1 cellular context compared by ENCODE assay signal in the genomic region with DNA sequence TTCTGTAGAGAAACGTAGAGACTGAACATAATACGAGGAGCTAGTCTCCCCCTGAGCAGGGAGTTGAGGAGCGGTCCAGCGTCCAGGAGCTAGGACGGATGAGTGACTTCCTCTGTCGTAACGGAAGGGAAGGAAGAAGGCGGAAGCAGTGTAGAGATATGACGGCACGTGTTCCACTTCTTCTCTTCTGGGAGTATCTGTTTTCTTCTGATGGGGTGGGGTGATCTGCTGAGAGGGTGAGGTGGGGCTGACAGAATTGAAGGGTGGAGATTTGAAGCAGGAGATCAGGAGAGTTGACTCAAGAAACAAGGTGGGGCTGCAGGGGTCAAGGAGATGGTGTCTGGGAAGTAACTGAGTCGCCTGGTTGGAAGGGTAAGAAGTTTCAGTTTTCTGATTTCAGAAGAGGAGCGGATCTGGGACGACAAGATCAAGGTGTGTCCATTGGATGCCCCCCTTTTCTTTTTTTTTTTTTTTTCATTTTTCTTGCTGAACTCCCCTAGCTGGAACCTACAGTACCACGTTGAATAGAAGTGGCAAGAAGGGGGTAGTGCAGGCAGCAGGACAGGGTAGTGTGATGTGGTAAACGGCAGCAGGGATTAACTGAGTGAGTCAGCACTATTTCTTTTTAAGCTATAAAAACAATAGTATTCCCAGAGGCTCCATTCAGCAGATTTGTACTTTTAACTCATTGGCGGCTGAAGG.
TF ChIP-seq lines count a peak whose summit lies in the region.

No MANE protein-coding gene starts in this region.

TF ChIP-seq in K562, 482 proteins besides CTCF, POLR2A, EP300 and RAD21 (continued from another document and continues in another):
- peak; percentile 82 for TF ChIP-seq ZBTB40 (IDR thresholded peaks at IDR 0.05)
- no peak for TF ChIP-seq ZBTB40 (CRISPR knock-in tag; IDR thresholded peaks at IDR 0.05)
- TF ChIP-seq, protein P1, sequence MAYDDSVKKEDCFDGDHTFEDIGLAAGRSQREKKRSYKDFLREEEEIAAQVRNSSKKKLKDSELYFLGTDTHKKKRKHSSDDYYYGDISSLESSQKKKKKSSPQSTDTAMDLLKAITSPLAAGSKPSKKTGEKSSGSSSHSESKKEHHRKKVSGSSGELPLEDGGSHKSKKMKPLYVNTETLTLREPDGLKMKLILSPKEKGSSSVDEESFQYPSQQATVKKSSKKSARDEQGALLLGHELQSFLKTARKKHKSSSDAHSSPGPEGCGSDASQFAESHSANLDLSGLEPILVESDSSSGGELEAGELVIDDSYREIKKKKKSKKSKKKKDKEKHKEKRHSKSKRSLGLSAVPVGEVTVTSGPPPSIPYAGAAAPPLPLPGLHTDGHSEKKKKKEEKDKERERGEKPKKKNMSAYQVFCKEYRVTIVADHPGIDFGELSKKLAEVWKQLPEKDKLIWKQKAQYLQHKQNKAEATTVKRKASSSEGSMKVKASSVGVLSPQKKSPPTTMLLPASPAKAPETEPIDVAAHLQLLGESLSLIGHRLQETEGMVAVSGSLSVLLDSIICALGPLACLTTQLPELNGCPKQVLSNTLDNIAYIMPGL (CRISPR knock-in tag; IDR thresholded peaks at IDR 0.05) = no peak
- no peak for TF ChIP-seq ZNF143 (CRISPR knock-in tag; IDR thresholded peaks at IDR 0.05)
- peak; percentile 42; the same call in 1 of the 2 replicates for TF ChIP-seq MYC (IDR thresholded peaks at IDR 0.05; ENCODE audit: low read depth, low read length)
- no peak for TF ChIP-seq MYC (CRISPR knock-in tag; IDR thresholded peaks at IDR 0.05; ENCODE audit: borderline replicate concordance, low read depth)
- no peak for TF ChIP-seq CEBPZ (IDR thresholded peaks at IDR 0.05; ENCODE audit: borderline replicate concordance, low read depth, low read length)
- TF ChIP-seq, protein P2, sequence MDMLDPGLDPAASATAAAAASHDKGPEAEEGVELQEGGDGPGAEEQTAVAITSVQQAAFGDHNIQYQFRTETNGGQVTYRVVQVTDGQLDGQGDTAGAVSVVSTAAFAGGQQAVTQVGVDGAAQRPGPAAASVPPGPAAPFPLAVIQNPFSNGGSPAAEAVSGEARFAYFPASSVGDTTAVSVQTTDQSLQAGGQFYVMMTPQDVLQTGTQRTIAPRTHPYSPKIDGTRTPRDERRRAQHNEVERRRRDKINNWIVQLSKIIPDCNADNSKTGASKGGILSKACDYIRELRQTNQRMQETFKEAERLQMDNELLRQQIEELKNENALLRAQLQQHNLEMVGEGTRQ (CRISPR knock-in tag; IDR thresholded peaks at IDR 0.05) = peak; percentile 62
- TF ChIP-seq CREM (IDR thresholded peaks at IDR 0.05; ENCODE audit: low read depth) = peak; percentile 55
- TF ChIP-seq CXXC5 (CRISPR knock-in tag; IDR thresholded peaks at IDR 0.05) = peak; percentile 35
- TF ChIP-seq, protein P3, sequence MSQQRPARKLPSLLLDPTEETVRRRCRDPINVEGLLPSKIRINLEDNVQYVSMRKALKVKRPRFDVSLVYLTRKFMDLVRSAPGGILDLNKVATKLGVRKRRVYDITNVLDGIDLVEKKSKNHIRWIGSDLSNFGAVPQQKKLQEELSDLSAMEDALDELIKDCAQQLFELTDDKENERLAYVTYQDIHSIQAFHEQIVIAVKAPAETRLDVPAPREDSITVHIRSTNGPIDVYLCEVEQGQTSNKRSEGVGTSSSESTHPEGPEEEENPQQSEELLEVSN (IDR thresholded peaks at IDR 0.05; ENCODE audit: borderline replicate concordance in 1 of 2, extremely low read depth in 1 of 2, insufficient read depth in 1 of 2, insufficient read length in 1 of 2, low read depth in 1 of 2, low read length in 1 of 2, poor library complexity in 1 of 2, severe bottlenecking in 1 of 2) = peak in 1 of 2 experiments; percentile 32
- peak; percentile 26; the same call in 1 of the 2 replicates for TF ChIP-seq EP400 (IDR thresholded peaks at IDR 0.05)
- peak; percentile 96 for TF ChIP-seq ZNF316 (IDR thresholded peaks at IDR 0.05)
- TF ChIP-seq EHMT2 (IDR thresholded peaks at IDR 0.05) = peak; percentile 87
- no peak for TF ChIP-seq XRCC3 (IDR thresholded peaks at IDR 0.05)
- no peak for TF ChIP-seq RBBP5 (IDR thresholded peaks at IDR 0.05; ENCODE audit: borderline replicate concordance, insufficient read depth, low read length, poor library complexity, severe bottlenecking)
- no peak for TF ChIP-seq YY1 (IDR thresholded peaks at IDR 0.05; ENCODE audit: borderline replicate concordance in 1 of 3, control insufficient read depth in 1 of 3, extremely low read depth in 1 of 3, insufficient read depth in 3 of 3, insufficient read length in 1 of 3, insufficient replicate concordance in 2 of 3, low read depth in 1 of 3, low read length in 2 of 3)
- no peak for TF ChIP-seq TFAM (CRISPR knock-in tag; conservative IDR thresholded peaks at IDR 0.05)
- peak; percentile 84 for TF ChIP-seq NFE2 (IDR thresholded peaks at IDR 0.05; ENCODE audit: low read depth)
- TF ChIP-seq SAFB2 (IDR thresholded peaks at IDR 0.05; ENCODE audit: borderline replicate concordance, low read depth, low read length, severe bottlenecking) = no peak
- no peak for TF ChIP-seq ZBTB17 (CRISPR knock-in tag; IDR thresholded peaks at IDR 0.05)
- peak; percentile 73 for TF ChIP-seq NFE2L1 (tag; IDR thresholded peaks at IDR 0.05; ENCODE audit: borderline replicate concordance, low read depth)
- no peak for TF ChIP-seq TGIF2 (CRISPR knock-in tag; IDR thresholded peaks at IDR 0.05)
- no peak for TF ChIP-seq ZNF212 (CRISPR knock-in tag; IDR thresholded peaks at IDR 0.05)
- no peak for TF ChIP-seq POLR2G (IDR thresholded peaks at IDR 0.05; ENCODE audit: low read depth, low read length)
- TF ChIP-seq RUNX1 (IDR thresholded peaks at IDR 0.05; ENCODE audit: low read depth) = no peak
- no peak for TF ChIP-seq SNIP1 (IDR thresholded peaks at IDR 0.05; ENCODE audit: low read depth)
- TF ChIP-seq ETV1 (tag; conservative IDR thresholded peaks at IDR 0.05; ENCODE audit: low read depth) = peak; percentile 77
- no peak for TF ChIP-seq SMC3 (conservative IDR thresholded peaks at IDR 0.05; ENCODE audit: insufficient read depth, low read depth, low read length)
- TF ChIP-seq RAD51 (IDR thresholded peaks at IDR 0.05; ENCODE audit: borderline replicate concordance, low read depth) = peak; percentile 43; the same call in 1 of the 2 replicates
